18 cellular contexts compared by ENCODE assay signal in the genomic region with DNA sequence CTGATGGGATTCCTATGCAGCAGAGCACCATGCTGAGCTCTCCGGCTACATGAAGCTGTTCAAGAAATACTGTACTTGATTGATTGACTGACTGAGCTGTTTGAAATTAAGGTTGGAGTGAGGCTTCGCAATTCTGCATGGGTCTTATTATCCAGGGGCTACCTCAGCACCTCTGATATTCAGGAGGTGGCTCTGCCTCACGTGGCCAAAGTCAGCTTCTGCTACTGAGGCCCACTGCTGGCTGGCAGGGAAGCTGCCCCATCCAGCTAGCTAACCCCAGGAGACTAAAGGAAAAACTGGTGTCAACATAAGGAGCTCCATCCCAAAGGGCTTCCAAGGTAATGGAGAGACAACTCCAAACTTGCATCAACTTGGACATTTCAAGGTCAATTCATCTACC.
A peak's percentile ranks its signal among the peaks of the same experiment; 100 is the strongest.
DNase-seq lines count a peak whose midpoint lies in the region; ATAC-seq, FAIRE-seq and TF ChIP-seq lines count a peak whose summit lies in the region.
"Had no signal": no experiment of that assay in that cellular context is flagged by ENCODE, and none has a peak within 500 bp of the region (broad histone marks: within the 10 kb centered on the region; RNA-seq: fewer than 3 reads in every experiment).

No MANE protein-coding gene starts in this region.

- no peaks in the 10 kb centered on the region for H3K9me2 ChIP-seq in OCI-LY7 (ENCODE audit: insufficient read depth, low read length)

- H3K4me1 Mint-ChIP-seq in CD4-positive, CD25-positive, alpha-beta regulatory T cell = peaks cover 8 to 26% (median 16%) of the 10 kb centered on the region in 4 donors

- no peaks in the 10 kb centered on the region for H3K27me3 ChIP-seq in CD4-positive, CD25-positive, alpha-beta regulatory T cell (ENCODE audit: control insufficient read depth, insufficient read depth, low read length)
- no peaks in the 10 kb centered on the region for H3K27me3 ChIP-seq in HepG2 (ENCODE audit: control insufficient read depth in 1 of 2, insufficient read depth in 2 of 2, low read length in 2 of 2)
- H3K27me3 ChIP-seq: BLaER1 treated with 17β-estradiol and CSF1 and Interleukin-3, amounts not matched to agents 10 nM and 100 nM had no signal

- POLR2A ChIA-PET in OCI-LY7 (lab: Charles Lee) = no interaction called here
- POLR2A ChIA-PET in HepG2 (lab: Yijun Ruan, JAX) = no interaction called here

- H3K9me3 ChIP-seq in CD4-positive, CD25-positive, alpha-beta regulatory T cell (ENCODE audit: control insufficient read depth in 2 of 2, low read length in 2 of 2) = no peaks in the 10 kb centered on the region
- H3K9me3 ChIP-seq in OCI-LY7 (ENCODE audit: low read length) (no peaks in the 10 kb centered on the region), HepG2 (ENCODE audit: low read length) (no peaks in the 10 kb centered on the region)
- H3K9me3 ChIP-seq: BLaER1 treated with 17β-estradiol and CSF1 and Interleukin-3, amounts not matched to agents 10 nM and 100 nM had no signal

- WGBS in HepG2 (ENCODE audit: low lambda C conversion rate) = 100% methylated on average over 3 of the region's 3 CpGs

- H3K4me3 Mint-ChIP-seq in CD4-positive, CD25-positive, alpha-beta regulatory T cell = no peak overlapping the region
- H3K4me3 Mint-ChIP-seq: CD4-positive, alpha-beta T cell had no signal

- BruUV-seq in OCI-LY7 (replicated peaks; lab: Mats Ljungman, UMichigan) (TSS peak; percentile 10), HepG2 (replicated peaks; lab: Mats Ljungman, UMichigan) (no TSS peak)

- no peak for TF ChIP-seq RAD21 in HepG2 (CRISPR knock-in tag; IDR thresholded peaks at IDR 0.05)

- H3K27me3 Mint-ChIP-seq in CD4-positive, CD25-positive, alpha-beta regulatory T cell = no peaks in the 10 kb centered on the region
- H3K27me3 Mint-ChIP-seq: CD4-positive, alpha-beta T cell had no signal

- H4K20me1 ChIP-seq in OCI-LY7 (ENCODE audit: insufficient read depth, low read length) (no peaks in the 10 kb centered on the region), HepG2 (ENCODE audit: insufficient read depth, low read length) (no peaks in the 10 kb centered on the region; the same call in 1 of the 2 replicates)

- H2AFZ ChIP-seq in OCI-LY7 (ENCODE audit: low read length) = no peak overlapping the region
- no peak overlapping the region for H2AFZ ChIP-seq in HepG2 (ENCODE audit: low read length)

- FAIRE-seq in HepG2 (lab: Jason Lieb, UNC) = no peak
- FAIRE-seq: G401.6, GM12891, H1 had no signal

- no peak for TF ChIP-seq CTCF in OCI-LY7 (conservative IDR thresholded peaks at IDR 0.05; ENCODE audit: low read length)
- TF ChIP-seq CTCF in coronary artery (IDR thresholded peaks at IDR 0.05) = no peak
- no peak for TF ChIP-seq CTCF in HepG2 (CRISPR knock-in tag; IDR thresholded peaks at IDR 0.05)

- in situ Hi-C loops in HepG2 (cut with HindIII; ENCODE audit: extremely low pct_ligation_motif_present, low pct_unique_long_range_greater_than_20kb) = no loop called here

- intact Hi-C loops in OCI-LY7 (cut with micrococcal nuclease; ENCODE audit: unreplicated experiment) = no loop called here
- intact Hi-C loops in posterior vena cava (cut with DNase I) = loop anchor here in 1 of 2 donors (5.0 kb wide), 1 partner anchor 94 kb away; no protein-coding TSS in a partner anchor
- intact Hi-C loops in HepG2 (cut with micrococcal nuclease; ENCODE audit: unreplicated experiment) = no loop called here

- peak overlapping the region in 2 of 3 donors; percentile 74 to 76 for H3K27ac Mint-ChIP-seq in CD4-positive, CD25-positive, alpha-beta regulatory T cell
- H3K27ac Mint-ChIP-seq: CD4-positive, alpha-beta T cell had no signal

- peaks cover 8% of the 10 kb centered on the region for H3K36me3 Mint-ChIP-seq in CD4-positive, CD25-positive, alpha-beta regulatory T cell

- no peak overlapping the region for H3K4me2 ChIP-seq in OCI-LY7 (ENCODE audit: low read length)
- H3K4me2 ChIP-seq in HepG2 (ENCODE audit: low read depth, low read length) = no peak overlapping the region
- H3K4me2 ChIP-seq: BLaER1 treated with 17β-estradiol and CSF1 and Interleukin-3, amounts not matched to agents 10 nM and 100 nM had no signal

- no peak for TF ChIP-seq POLR2A in HepG2 (IDR thresholded peaks at IDR 0.05; ENCODE audit: insufficient read depth in 1 of 2, low read depth in 2 of 2, low read length in 2 of 2)

- H3K4me1 ChIP-seq in CD4-positive, CD25-positive, alpha-beta regulatory T cell (ENCODE audit: control insufficient read depth, insufficient read depth, low read length, poor library complexity, severe bottlenecking) = no peaks in the 10 kb centered on the region
- H3K4me1 ChIP-seq in OCI-LY7 (ENCODE audit: insufficient read depth, low read length, poor library complexity, severe bottlenecking) (no peaks in the 10 kb centered on the region), HepG2 (ENCODE audit: insufficient read depth, low read length) (no peaks in the 10 kb centered on the region)

- no peaks in the 10 kb centered on the region for H3K9me3 Mint-ChIP-seq in CD4-positive, CD25-positive, alpha-beta regulatory T cell
- H3K9me3 Mint-ChIP-seq: CD4-positive, alpha-beta T cell had no signal

- TF ChIP-seq EP300 in HepG2 (IDR thresholded peaks at IDR 0.05; ENCODE audit: low read depth in 2 of 2, low read length in 2 of 2) (no peak), HepG2 (CRISPR knock-in tag; IDR thresholded peaks at IDR 0.05; ENCODE audit: borderline replicate concordance) (no peak)

- DNase-seq in CD4-positive, CD25-positive, alpha-beta regulatory T cell = no peak
- DNase-seq in OCI-LY7 (ENCODE audit: low spot score) (no peak), coronary artery (ENCODE audit: low spot score) (peak; percentile 28), posterior vena cava (ENCODE audit: low spot score) (peak; percentile 10), cerebellar cortex (ENCODE audit: low spot score) (no peak), NCI-H1930 (lab: John Stamatoyannopoulos, UW) (no peak), DMS153 (lab: John Stamatoyannopoulos, UW) (no peak), HepG2 (ENCODE audit: low spot score) (no peak)
- DNase-seq: 8988T; Calu3; CD4-positive, alpha-beta T cell; DMS79 treated with DMSO at 0.1 percent for 48 hours; EL had no signal

- CTCF ChIA-PET in OCI-LY7 (lab: Charles Lee; ENCODE audit: unreplicated experiment) = no interaction called here
- CTCF ChIA-PET in HepG2 (lab: Yijun Ruan, JAX; ENCODE audit: low intra/inter-chr PET ratio, low total read pairs) = no interaction called here

- H3K4me3 ChIP-seq in CD4-positive, CD25-positive, alpha-beta regulatory T cell (ENCODE audit: low read depth, low read length) = no peak overlapping the region
- no peak overlapping the region for H3K4me3 ChIP-seq in OCI-LY7 (ENCODE audit: low read depth, low read length, poor library complexity, severe bottlenecking)
- no peak overlapping the region for H3K4me3 ChIP-seq in coronary artery
- H3K4me3 ChIP-seq in HepG2 (replicated peaks in 1 of 3; ENCODE audit: insufficient read depth in 1 of 3, low read depth in 2 of 3, low read length in 3 of 3) = no peak overlapping the region
- H3K4me3 ChIP-seq: BLaER1 treated with 17β-estradiol and CSF1 and Interleukin-3, amounts not matched to agents 10 nM and 100 nM had no signal

- no peak for ATAC-seq in CD4-positive, CD25-positive, alpha-beta regulatory T cell (ENCODE audit: low read depth in 2 of 2)
- ATAC-seq in HepG2 = no peak
- ATAC-seq: HCT116 had no signal

- H3K79me2 ChIP-seq in OCI-LY7 (ENCODE audit: insufficient read depth, low read depth, low read length) = no peaks in the 10 kb centered on the region
- H3K79me2 ChIP-seq in HepG2 (ENCODE audit: insufficient read depth, low read length) = no peaks in the 10 kb centered on the region

- H3K9ac ChIP-seq in HepG2 (ENCODE audit: insufficient read depth, low read depth, low read length) = no peak overlapping the region
- H3K9ac ChIP-seq: BLaER1 treated with 17β-estradiol and CSF1 and Interleukin-3, amounts not matched to agents 10 nM and 100 nM had no signal

- no peak overlapping the region for H3K27ac ChIP-seq in CD4-positive, CD25-positive, alpha-beta regulatory T cell (ENCODE audit: insufficient read depth, low read length, poor library complexity, severe bottlenecking)
- no peak overlapping the region for H3K27ac ChIP-seq in OCI-LY7 (ENCODE audit: low read depth, low read length, poor library complexity, severe bottlenecking)
- no peak overlapping the region for H3K27ac ChIP-seq in coronary artery
- H3K27ac ChIP-seq in HepG2 (ENCODE audit: extremely low read length, insufficient read depth, low read length) = no peak overlapping the region
- H3K27ac ChIP-seq: BLaER1 treated with 17β-estradiol and CSF1 and Interleukin-3, amounts not matched to agents 10 nM and 100 nM had no signal

- H3K36me3 ChIP-seq in CD4-positive, CD25-positive, alpha-beta regulatory T cell (ENCODE audit: control insufficient read depth, insufficient read depth, low read length) = peaks cover 75% of the 10 kb centered on the region
- H3K36me3 ChIP-seq in OCI-LY7 (ENCODE audit: insufficient read depth, low read length) (peaks cover 52% of the 10 kb centered on the region), HepG2 (replicated peaks in 1 of 2; ENCODE audit: control insufficient read depth in 1 of 2, insufficient read depth in 2 of 2, low read length in 2 of 2) (peaks cover 27 to 88% of the 10 kb centered on the region in 2 experiments)

TF ChIP-seq in HepG2, 621 proteins besides CTCF, POLR2A, EP300 and RAD21:
- TF ChIP-seq HDAC1 (CRISPR knock-in tag; IDR thresholded peaks at IDR 0.05) (no peak), ZFP82 (CRISPR knock-in tag; IDR thresholded peaks at IDR 0.05; ENCODE audit: borderline replicate concordance) (no peak), ZNF569 (CRISPR knock-in tag; IDR thresholded peaks at IDR 0.05; ENCODE audit: borderline replicate concordance) (no peak), ZNF660 (CRISPR knock-in tag; IDR thresholded peaks at IDR 0.05; ENCODE audit: borderline replicate concordance, low read depth) (no peak), JDP2 (CRISPR knock-in tag; IDR thresholded peaks at IDR 0.05; ENCODE audit: borderline replicate concordance) (no peak)

Comparison
In these comparisons a context has a peak if more than half of its experiments do, and no peak if none do; other contexts are left out.
1. DNase-seq: peak in coronary artery (single experiment) and posterior vena cava (single experiment); none in CD4-positive, CD25-positive, alpha-beta regulatory T cell (0 of 3), OCI-LY7 (single experiment), cerebellar cortex (single experiment), NCI-H1930 (0 of 2), DMS153 (single experiment) and HepG2 (single experiment).